8 cellular contexts compared by ENCODE assay signal in genomic region chr12:52121848-52122838, GRCh38. TPM values are rescaled to one million over a fixed set of nuclear protein-coding genes. Genes with fewer than 3 reads are reported as not detected.
DNase-seq lines count a peak whose midpoint lies in the region; ATAC-seq and TF ChIP-seq lines count a peak whose summit lies in the region.

No MANE protein-coding gene starts in this region.

- TF ChIP-seq CTCF in LNCaP clone FGC (IDR thresholded peaks at IDR 0.05; ENCODE audit: control insufficient read depth, extremely low read depth, insufficient read depth) = peak; percentile 86
- peak in 2 of 4 experiments; percentile 24 to 74 for TF ChIP-seq CTCF in sigmoid colon (IDR thresholded peaks at IDR 0.05)

- peaks cover 11% of the 10 kb centered on the region for H3K27me3 ChIP-seq in adipocyte (replicated peaks; ENCODE audit: control insufficient read depth, insufficient read depth, low read length)
- peaks cover 0 to 25% (median 7%) of the 10 kb centered on the region in 3 donors for H3K27me3 ChIP-seq in sigmoid colon

- no peak for TF ChIP-seq POLR2A in sigmoid colon (IDR thresholded peaks at IDR 0.05)

- DNase-seq in DMS53 (lab: John Stamatoyannopoulos, UW) (peak; percentile 92), LNCaP clone FGC (ENCODE audit: low read depth) (no peak), adipocyte (ENCODE audit: low read depth) (peak; percentile 75), left ventricle myocardium superior (peak; percentile 81), sigmoid colon (peak; percentile 85), DMS79 (lab: John Stamatoyannopoulos, UW) (no peak)

- no peaks in the 10 kb centered on the region for H3K36me3 ChIP-seq in adipocyte (ENCODE audit: control insufficient read depth, insufficient read depth, low read length, severe bottlenecking)
- H3K36me3 ChIP-seq in sigmoid colon = no peaks in the 10 kb centered on the region

- H3K4me1 ChIP-seq in adipocyte (ENCODE audit: control insufficient read depth, insufficient read depth, low read length) (no peaks in the 10 kb centered on the region), sigmoid colon (peaks cover 0 to 7% (median 3%) of the 10 kb centered on the region in 4 donors)

- no peak overlapping the region for H3K9ac ChIP-seq in adipocyte (ENCODE audit: low read length)

- intact Hi-C loops in left ventricle myocardium superior (cut with micrococcal nuclease) (no loop called here), sigmoid colon (cut with DNase I) (no loop called here)

- no peak overlapping the region for H3K27ac ChIP-seq in sigmoid colon

- H3K4me3 ChIP-seq in LNCaP clone FGC (ENCODE audit: low read depth, low read length) (no peak overlapping the region), adipocyte (ENCODE audit: low read length) (no peak overlapping the region), sigmoid colon (no peak overlapping the region)

- peak; percentile 76 for ATAC-seq in SK-N-SH treated with all-trans-retinoic acid at 6 μM for 48 hours
- peak; percentile 44 for ATAC-seq in left ventricle myocardium superior
- ATAC-seq in HG03565 (IDR thresholded peaks at IDR 0.05; ENCODE audit: unreplicated experiment) = no peak

- H3K9me3 ChIP-seq in adipocyte (ENCODE audit: control insufficient read depth, low read length) = no peaks in the 10 kb centered on the region
- H3K9me3 ChIP-seq in sigmoid colon = no peaks in the 10 kb centered on the region

- no peak for TF ChIP-seq EP300 in sigmoid colon (IDR thresholded peaks at IDR 0.05)

- WGBS in sigmoid colon, 2 donors = 18 to 23% methylated on average over 20 of the region's 20 CpGs

TF ChIP-seq in SK-N-SH treated with all-trans-retinoic acid at 6 μM for 48 hours, 23 proteins besides CTCF, POLR2A, EP300 and RAD21:
- TF ChIP-seq ZNF565 (CRISPR knock-in tag; conservative IDR thresholded peaks at IDR 0.05; ENCODE audit: low read depth) (no peak), CREB5 (CRISPR knock-in tag; IDR thresholded peaks at IDR 0.05; ENCODE audit: low read depth) (no peak), TSHZ2 (CRISPR knock-in tag; IDR thresholded peaks at IDR 0.05) (no peak), ZNF8 (CRISPR knock-in tag; IDR thresholded peaks at IDR 0.05) (no peak)

RNA-seq across cellular contexts. Expression of gene SMIM41, which starts 42.6 kb away (rescaled TPM):
- total RNA-seq in left ventricle myocardium superior (not detected), sigmoid colon (1 to 10 TPM in 2 of 4 donors, under 1 TPM in 1, not detected in 1; 0.41 to 5.7 (median 1.2) TPM)
- under 1 TPM in 1 of 3 donors, not detected in 2; 0.61 TPM for polyA plus RNA-seq in sigmoid colon

RNA-seq across cellular contexts. Expression of gene ATG101, which starts 52.4 kb away (rescaled TPM):
- total RNA-seq in left ventricle myocardium superior = 26.5 TPM
- total RNA-seq in sigmoid colon = 10 to 100 TPM; 30.2 to 48.7 (median 38.2) TPM
- 10 to 100 TPM; 58.9 to 64.5 (median 61.7) TPM for polyA plus RNA-seq in sigmoid colon

Comparison
In these comparisons a context has a peak if more than half of its experiments do, and no peak if none do; other contexts are left out.
1. DNase-seq: peak in DMS53 (single experiment), adipocyte (single experiment), left ventricle myocardium superior (single experiment) and sigmoid colon (single experiment); none in LNCaP clone FGC (single experiment) and DMS79 (single experiment).